ENCODE assay signal across 4 cellular contexts in the genomic region with DNA sequence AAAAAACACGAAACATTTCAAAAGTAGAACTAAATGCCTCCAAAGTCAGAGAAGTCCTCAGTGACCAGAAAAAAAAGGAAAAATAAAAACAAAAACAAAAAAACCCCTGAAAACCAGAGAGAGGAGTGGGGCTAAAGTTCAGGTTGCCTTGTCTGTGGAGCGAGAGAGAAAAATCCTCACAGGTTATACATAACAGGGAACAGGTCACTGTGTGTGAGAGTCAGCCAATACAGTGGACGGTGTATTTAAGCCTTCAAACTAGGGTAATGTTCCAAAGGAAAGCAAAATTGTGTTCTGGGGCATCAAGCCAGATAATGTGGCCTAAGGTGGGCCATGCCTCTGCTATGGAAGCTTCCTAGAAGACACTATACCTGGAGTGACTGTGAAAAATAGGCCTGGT.
"Had no signal": no experiment of that assay in that cellular context is flagged by ENCODE, and none has a peak within 500 bp of the region (broad histone marks: within the 10 kb centered on the region; RNA-seq: fewer than 3 reads in every experiment).

No MANE protein-coding gene starts in this region.

- DNase-seq: H9, HCEC 1CT had no signal

- H3K36me3 Mint-ChIP-seq: IgD-negative memory B cell had no signal

- H3K4me1 Mint-ChIP-seq: GM23338, H9, IgD-negative memory B cell had no signal

- H3K4me3 ChIP-seq: GM23338 had no signal

- H3K27ac Mint-ChIP-seq: GM23338, IgD-negative memory B cell had no signal

- H2AFZ ChIP-seq: GM23338 had no signal

- ATAC-seq: GM23338 had no signal

- H3K4me3 Mint-ChIP-seq: GM23338, H9, IgD-negative memory B cell had no signal

- H3K4me2 ChIP-seq: GM23338 had no signal
